ENCODE assay signal across 8 cellular contexts in the genomic region with DNA sequence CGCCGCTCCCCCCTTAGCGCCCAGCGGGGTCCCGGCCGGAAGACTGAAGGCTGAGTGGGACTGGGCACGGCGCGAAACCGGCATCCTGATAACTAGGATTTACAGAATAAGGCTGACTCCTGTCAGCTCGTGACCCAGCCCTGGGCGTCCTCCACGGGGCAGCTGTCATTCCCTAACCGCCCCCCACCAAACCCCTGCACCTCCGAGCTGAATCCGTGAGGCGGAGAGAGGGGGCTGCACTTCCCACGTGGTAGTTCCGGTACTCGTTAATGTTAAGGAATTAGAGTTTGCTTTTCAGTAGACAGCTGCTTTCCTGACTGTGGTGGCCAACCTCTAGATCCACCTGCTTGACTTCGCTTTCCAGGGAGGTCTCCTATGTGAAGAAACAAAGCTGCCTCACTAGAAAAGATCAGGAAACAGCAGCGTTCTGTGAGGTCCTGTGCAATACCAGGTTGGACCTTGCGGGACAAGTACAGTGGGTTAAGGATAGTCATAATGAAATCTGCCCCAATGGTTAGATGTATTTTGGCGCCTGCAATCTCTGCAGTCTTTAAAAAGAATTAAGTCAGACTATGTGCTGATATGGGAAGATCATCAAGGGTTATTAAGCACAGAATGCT. TPM values are rescaled to one million over a fixed set of nuclear protein-coding genes. Genes with fewer than 3 reads are reported as not detected.
DNase-seq lines count a peak whose midpoint lies in the region; FAIRE-seq and TF ChIP-seq lines count a peak whose summit lies in the region.

No MANE protein-coding gene starts in this region.

- peaks cover 8% of the 10 kb centered on the region for H3F3A ChIP-seq in neural cell (ENCODE audit: insufficient read depth, low read length, poor library complexity, severe bottlenecking)

- no peaks in the 10 kb centered on the region for H4K20me1 ChIP-seq in neural cell (ENCODE audit: insufficient read depth)

- DNase-seq in HFFc6 (no peak), SJSA1 (ENCODE audit: low read depth in 1 of 2, low spot score in 2 of 2) (peak in 1 of 2 experiments; percentile 66), erythroblast (lab: John Stamatoyannopoulos, UW) (peak; percentile 48 to 64), urothelium cell line (ENCODE audit: low spot score) (no peak)
- no peak for DNase-seq in stimulated activated naive CD4-positive, alpha-beta T cell (lab: John Stamatoyannopoulos, UW)
- no peak for DNase-seq in stimulated activated CD8-positive, alpha-beta memory T cell treated with anti-CD3 and anti-CD28 coated beads, Interleukin-4, amount 100 ng/mL, for 48 hours

- no peak for TF ChIP-seq RAD21 in neural cell (conservative IDR thresholded peaks at IDR 0.05)

- H3K27ac Mint-ChIP-seq in HFFc6: no peak overlapping the region; the same call in 1 of the 2 replicates

- H3K36me3 ChIP-seq in ES-I3 (ENCODE audit: insufficient read depth, low read length): peaks cover 4% of the 10 kb centered on the region; the same call in 1 of the 2 replicates
- peaks cover 10% of the 10 kb centered on the region for H3K36me3 ChIP-seq in SJSA1
- H3K36me3 ChIP-seq in neural cell (ENCODE audit: insufficient read depth, low read length): no peaks in the 10 kb centered on the region

- H3K27me3 ChIP-seq in SJSA1 (replicated peaks) (no peaks in the 10 kb centered on the region), neural cell (ENCODE audit: insufficient read depth, low read depth, low read length) (no peaks in the 10 kb centered on the region)

- peak overlapping the region; percentile 91 for H3K9ac ChIP-seq in ES-I3 (ENCODE audit: low read depth, low read length)
- H3K9ac ChIP-seq in neural cell (ENCODE audit: low read length): peak overlapping the region; percentile 82

- FAIRE-seq in urothelium cell line (lab: Jason Lieb, UNC): no peak

- H3K4me1 ChIP-seq in ES-I3 (ENCODE audit: insufficient read depth, low read length) (peaks cover 11% of the 10 kb centered on the region), SJSA1 (replicated peaks) (peaks cover 30% of the 10 kb centered on the region)

- peak overlapping the region; percentile 65 for H2AFZ ChIP-seq in neural cell (ENCODE audit: low read depth, low read length)

- no peaks in the 10 kb centered on the region for H3K9me2 ChIP-seq in neural cell (ENCODE audit: insufficient read depth, low read length)

- H3K9me3 Mint-ChIP-seq in HFFc6: no peaks in the 10 kb centered on the region

- no peak overlapping the region for H3K4me3 Mint-ChIP-seq in HFFc6

- H3K27ac ChIP-seq in SJSA1: peak overlapping the region; percentile 56
- H3K27ac ChIP-seq in neural cell (ENCODE audit: low read length): peak overlapping the region; percentile 86

- TF ChIP-seq POLR2A in erythroblast (IDR thresholded peaks at IDR 0.05; ENCODE audit: low read length): no peak

- TF ChIP-seq EP300 in neural cell (conservative IDR thresholded peaks at IDR 0.05; ENCODE audit: poor library complexity, severe bottlenecking): no peak

- H3K79me2 ChIP-seq in neural cell (replicated peaks; ENCODE audit: insufficient read depth, low read length): peaks cover 10% of the 10 kb centered on the region

- peak overlapping the region; percentile 99 for H3K4me2 ChIP-seq in neural cell (ENCODE audit: low read length)

- H3K27me3 Mint-ChIP-seq in HFFc6 (ENCODE audit: insufficient read depth): no peaks in the 10 kb centered on the region

- TF ChIP-seq CTCF in HFFc6 (IDR thresholded peaks at IDR 0.05) (peak; percentile 56), neural cell (IDR thresholded peaks at IDR 0.05; ENCODE audit: poor library complexity, severe bottlenecking) (peak; percentile 49)

- H3K36me3 Mint-ChIP-seq in HFFc6 (ENCODE audit: low read depth): no peaks in the 10 kb centered on the region

- H3K4me3 ChIP-seq in SJSA1 (peak overlapping the region; percentile 70), neural cell (ENCODE audit: low read length) (peak overlapping the region; percentile 91)

- H3K9me3 ChIP-seq in ES-I3 (ENCODE audit: control insufficient read depth, insufficient read depth, low read length) (no peaks in the 10 kb centered on the region), SJSA1 (replicated peaks) (no peaks in the 10 kb centered on the region), neural cell (ENCODE audit: low read length) (no peaks in the 10 kb centered on the region)

- H3K4me1 Mint-ChIP-seq in HFFc6 (ENCODE audit: low read depth): peaks cover 7% of the 10 kb centered on the region

TF ChIP-seq in neural cell, 6 proteins besides CTCF, POLR2A, EP300 and RAD21:
- TF ChIP-seq POLR2AphosphoS5 (IDR thresholded peaks at IDR 0.05) (no peak), MXI1 (conservative IDR thresholded peaks at IDR 0.05; ENCODE audit: poor library complexity, severe bottlenecking) (peak; percentile 93)

RNA-seq across cellular contexts. Expression of a gene that starts 1.0 kb away (rescaled TPM):
- 10 to 100 TPM; 51.4 to 65.5 (median 59.3) TPM for total RNA-seq in HFFc6 (2021; fragmentation: NEBNext Ultra II Directional; extraction: Animal tissue kit (Norgen Biotek cat#: 25700))
- total RNA-seq in SJSA1 (2014; rRNA removed; shearing (Covaris generic)): 22.6 and 28.8 TPM in 2 replicates
- 21.4 and 21.7 TPM in 2 replicates for polyA plus RNA-seq in neural cell
- polyA minus RNA-seq in neural cell: 24.3 and 36.2 TPM in 2 replicates

RNA-seq across cellular contexts. Expression of a gene that starts 12.0 kb away (rescaled TPM):
- under 1 TPM; 0.17 to 0.78 (median 0.24) TPM for total RNA-seq in HFFc6 (2021; fragmentation: NEBNext Ultra II Directional; extraction: Animal tissue kit (Norgen Biotek cat#: 25700))
- not detected in 2 replicates for total RNA-seq in SJSA1 (2014; rRNA removed; shearing (Covaris generic))
- polyA plus RNA-seq in neural cell: 1.2 and 6.9 TPM in 2 replicates
- 0.73 and 1.3 TPM in 2 replicates for polyA minus RNA-seq in neural cell

RNA-seq across cellular contexts. Expression of a gene that starts 22.2 kb away (rescaled TPM):
- total RNA-seq in HFFc6 (2021; fragmentation: NEBNext Ultra II Directional; extraction: Animal tissue kit (Norgen Biotek cat#: 25700)): 1 to 10 TPM; 1.0 to 2.3 (median 1.5) TPM
- total RNA-seq in SJSA1 (2014; rRNA removed; shearing (Covaris generic)): 11.9 and 17.5 TPM in 2 replicates
- polyA plus RNA-seq in neural cell: 0.54 and 0.67 TPM in 2 replicates
- polyA minus RNA-seq in neural cell: 0.73 and 0.93 TPM in 2 replicates

RNA-seq across cellular contexts. Expression of a gene that starts 40.6 kb away (rescaled TPM):
- total RNA-seq in HFFc6 (2021; fragmentation: NEBNext Ultra II Directional; extraction: Animal tissue kit (Norgen Biotek cat#: 25700)): 10 to 100 TPM; 10.3 to 12.6 (median 11.0) TPM
- total RNA-seq in SJSA1 (2014; rRNA removed; shearing (Covaris generic)): 11.9 and 17.6 TPM in 2 replicates
- 1.5 and 1.7 TPM in 2 replicates for polyA plus RNA-seq in neural cell
- polyA minus RNA-seq in neural cell: 0.73 and 0.93 TPM in 2 replicates

RNA-seq across cellular contexts. Expression of a gene that starts 48.5 kb away (rescaled TPM):
- total RNA-seq in HFFc6 (2021; fragmentation: NEBNext Ultra II Directional; extraction: Animal tissue kit (Norgen Biotek cat#: 25700)): 10 to 100 TPM; 64.9 to 89.8 (median 70.3) TPM
- 54.0 and 55.7 TPM in 2 replicates for total RNA-seq in SJSA1 (2014; rRNA removed; shearing (Covaris generic))
- 91.2 and 115 TPM in 2 replicates for polyA plus RNA-seq in neural cell
- 34.8 and 41.6 TPM in 2 replicates for polyA minus RNA-seq in neural cell

Comparison
In these comparisons a context has a peak if more than half of its experiments do, and no peak if none do; other contexts are left out.
1. DNase-seq: peak in erythroblast (2 of 2); none in HFFc6 (single experiment), urothelium cell line (single experiment), stimulated activated naive CD4-positive, alpha-beta T cell (0 of 6) and stimulated activated CD8-positive, alpha-beta memory T cell treated with anti-CD3 and anti-CD28 coated beads, Interleukin-4, amount 100 ng/mL, for 48 hours (single experiment).